23 cellular contexts compared by ENCODE assay signal in genomic region chr1:227929746-227930472, GRCh38. TPM values are rescaled to one million over a fixed set of nuclear protein-coding genes. Genes with fewer than 3 reads are reported as not detected.
A peak's percentile ranks its signal among the peaks of the same experiment; 100 is the strongest.
DNase-seq lines count a peak whose midpoint lies in the region; ATAC-seq and FAIRE-seq lines count a peak whose summit lies in the region.
"Had no signal": no experiment of that assay in that cellular context is flagged by ENCODE, and none has a peak within 500 bp of the region (broad histone marks: within the 10 kb centered on the region; RNA-seq: fewer than 3 reads in every experiment).

No MANE protein-coding gene starts in this region.

- H2BK12ac ChIP-seq in neuronal stem cell (ENCODE audit: low read length), result no peak overlapping the region

- H3K4me1 Mint-ChIP-seq in stimulated activated memory B cell treated with anti-CD40 and anti-IgM and Interleukin-4, amounts not matched to agents 10 μg/mL and 1 μg/mL and 100 μg/mL, for 72 hours, result no peaks in the 10 kb centered on the region
- H3K4me1 Mint-ChIP-seq: GM23338 had no signal

- ATAC-seq in right cardiac atrium, result no peak
- ATAC-seq in stimulated activated memory B cell treated with anti-CD40 and anti-IgM and Interleukin-4, amounts not matched to agents 10 μg/mL and 1 μg/mL and 100 μg/mL, for 72 hours, result no peak
- ATAC-seq: CD8-positive, alpha-beta T cell; GM23338 had no signal

- peaks cover 8% of the 10 kb centered on the region for H3K9me3 ChIP-seq in BLaER1
- H3K9me3 ChIP-seq in right cardiac atrium (ENCODE audit: control insufficient read depth, low read length), result no peaks in the 10 kb centered on the region
- H3K9me3 ChIP-seq in neuronal stem cell (replicated peaks in 1 of 2; ENCODE audit: control insufficient read depth in 2 of 2, insufficient read depth in 1 of 2, low read depth in 1 of 2, low read length in 2 of 2), result no peaks in the 10 kb centered on the region
- H3K9me3 ChIP-seq: HAP-1 had no signal

- peak overlapping the region; percentile 21 for H3K23ac ChIP-seq in neuronal stem cell (ENCODE audit: low read depth, low read length, poor library complexity)

- FAIRE-seq in HTR-8/SVneo (lab: Jason Lieb, UNC) (peak; percentile 57), urothelium cell line (lab: Jason Lieb, UNC) (no peak)
- FAIRE-seq: GM12892 had no signal

- H3K4me2 ChIP-seq in BLaER1, result peak overlapping the region; percentile 24; the same call in 1 of the 2 replicates
- H3K4me2 ChIP-seq in neuronal stem cell (ENCODE audit: insufficient read depth, low read length, poor library complexity, severe bottlenecking), result no peak overlapping the region
- H3K4me2 ChIP-seq: GM23338, KMS-11 had no signal

- no peaks in the 10 kb centered on the region for H4K20me1 ChIP-seq in BLaER1

- H3K36me3 ChIP-seq in BLaER1 (no peaks in the 10 kb centered on the region), neuronal stem cell (replicated peaks in 1 of 2; ENCODE audit: control insufficient read depth in 2 of 2, insufficient read depth in 2 of 2, low read length in 2 of 2) (no peaks in the 10 kb centered on the region)
- H3K36me3 ChIP-seq: HAP-1 had no signal

- H4K8ac ChIP-seq in neuronal stem cell (ENCODE audit: low read depth, low read length), result no peak overlapping the region

- H3K9ac ChIP-seq in BLaER1 (no peak overlapping the region), neuronal stem cell (ENCODE audit: low read depth, low read length, poor library complexity) (peak overlapping the region; percentile 50)
- H3K9ac ChIP-seq: KMS-11 had no signal

- no peak overlapping the region for H3K27ac Mint-ChIP-seq in stimulated activated memory B cell treated with anti-CD40 and anti-IgM and Interleukin-4, amounts not matched to agents 10 μg/mL and 1 μg/mL and 100 μg/mL, for 72 hours
- H3K27ac Mint-ChIP-seq: CD8-positive, alpha-beta T cell; GM23338 had no signal

- no peak overlapping the region for H4K91ac ChIP-seq in neuronal stem cell (ENCODE audit: low read depth, low read length, poor library complexity)

- H3K27me3 ChIP-seq in BLaER1, result no peaks in the 10 kb centered on the region
- H3K27me3 ChIP-seq in right cardiac atrium (ENCODE audit: control insufficient read depth, insufficient read depth), result no peaks in the 10 kb centered on the region
- peaks cover 0 to 2% (median 0%) of the 10 kb centered on the region in 3 experiments for H3K27me3 ChIP-seq in neuronal stem cell (ENCODE audit: control insufficient read depth in 3 of 3, insufficient read depth in 3 of 3, low read depth in 1 of 3, low read length in 3 of 3)

- H3K14ac ChIP-seq in neuronal stem cell (ENCODE audit: low read length), result peak overlapping the region; percentile 31

- no peak overlapping the region for H3K27ac ChIP-seq in BLaER1
- H3K27ac ChIP-seq in right cardiac atrium (ENCODE audit: low read length), result no peak overlapping the region
- no peak overlapping the region for H3K27ac ChIP-seq in neuronal stem cell (replicated peaks; ENCODE audit: low read length)
- H3K27ac ChIP-seq: HL-60, KMS-11, SK-N-MC had no signal

- H3K4me1 ChIP-seq in BLaER1 (peaks cover 22% of the 10 kb centered on the region), right cardiac atrium (ENCODE audit: control insufficient read depth, insufficient read depth, low read length) (no peaks in the 10 kb centered on the region), neuronal stem cell (ENCODE audit: control insufficient read depth in 2 of 2, insufficient read depth in 1 of 2, low read depth in 1 of 2, low read length in 2 of 2) (peaks cover 0 to 5% of the 10 kb centered on the region in 2 donors)
- H3K4me1 ChIP-seq: HAP-1 had no signal

- WGBS in right cardiac atrium, result 93% methylated on average over 17 of the region's 17 CpGs
- no CpG with 5 or more reads among the region's 17 CpGs for WGBS in neuronal stem cell (ENCODE audit: extremely low coverage in 2 of 2, insufficient read length in 2 of 2, insufficient replicate concordance in 1 of 2), 2 donors

- no peaks in the 10 kb centered on the region for H3K79me1 ChIP-seq in neuronal stem cell (ENCODE audit: low read depth, low read length)

- no peak overlapping the region for H2AK5ac ChIP-seq in neuronal stem cell (ENCODE audit: low read depth, low read length)

- H3K4me3 ChIP-seq in BLaER1 (no peak overlapping the region), right cardiac atrium (ENCODE audit: low read length) (no peak overlapping the region), neuronal stem cell (ENCODE audit: low read length in 2 of 2) (peak overlapping the region in 1 of 2 donors; percentile 2)
- H3K4me3 ChIP-seq: GM23338, HAP-1, SK-N-MC had no signal

- no peak overlapping the region for H2BK120ac ChIP-seq in neuronal stem cell (ENCODE audit: low read depth, low read length)

- intact Hi-C loops in right cardiac atrium (cut with DNase I), result no loop called here

- H3K4me3 Mint-ChIP-seq in stimulated activated memory B cell treated with anti-CD40 and anti-IgM and Interleukin-4, amounts not matched to agents 10 μg/mL and 1 μg/mL and 100 μg/mL, for 72 hours, result no peak overlapping the region
- H3K4me3 Mint-ChIP-seq: CD8-positive, alpha-beta T cell; GM23338 had no signal

- H2BK5ac ChIP-seq in neuronal stem cell (ENCODE audit: low read length), result peak overlapping the region; percentile 21

- peak overlapping the region; percentile 74 for H3K18ac ChIP-seq in neuronal stem cell (ENCODE audit: low read length)

- H3K9me3 Mint-ChIP-seq in stimulated activated memory B cell treated with anti-CD40 and anti-IgM and Interleukin-4, amounts not matched to agents 10 μg/mL and 1 μg/mL and 100 μg/mL, for 72 hours, result no peaks in the 10 kb centered on the region
- H3K9me3 Mint-ChIP-seq: CD8-positive, alpha-beta T cell; GM23338 had no signal

- peak overlapping the region; percentile 86 for H3K4ac ChIP-seq in neuronal stem cell (ENCODE audit: low read length)

- no peak overlapping the region for H2BK15ac ChIP-seq in neuronal stem cell (ENCODE audit: low read length)

- H3K27me3 Mint-ChIP-seq in stimulated activated memory B cell treated with anti-CD40 and anti-IgM and Interleukin-4, amounts not matched to agents 10 μg/mL and 1 μg/mL and 100 μg/mL, for 72 hours, result peaks cover 14% of the 10 kb centered on the region

- no peak overlapping the region for H2AFZ ChIP-seq in neuronal stem cell (ENCODE audit: low read length)
- H2AFZ ChIP-seq: GM23338 had no signal

- no peaks in the 10 kb centered on the region for H3K36me3 Mint-ChIP-seq in stimulated activated memory B cell treated with anti-CD40 and anti-IgM and Interleukin-4, amounts not matched to agents 10 μg/mL and 1 μg/mL and 100 μg/mL, for 72 hours
- H3K36me3 Mint-ChIP-seq: CD8-positive, alpha-beta T cell had no signal

- DNase-seq in HTR-8/SVneo (ENCODE audit: insufficient read length, low spot score), result no peak
- DNase-seq in right cardiac atrium, result peak; percentile 4 to 25 (median 10)
- DNase-seq in neuronal stem cell (ENCODE audit: low spot score), result no peak
- no peak for DNase-seq in urothelium cell line (ENCODE audit: low spot score)
- no peak for DNase-seq in activated CD4-positive, alpha-beta T cell treated with anti-CD3 and anti-CD28 coated beads for 48 hours
- DNase-seq: C1 segment of cervical spinal cord; CD8-positive, alpha-beta T cell; DMS153; MV-4-11; NCI-H1105 treated with DMSO at 0.1 percent for 48 hours; NCI-H2081; NCI-H2171; NCI-H526 treated with DMSO at 0.1 percent for 48 hours; SHP77 treated with DMSO at 0.1 percent for 48 hours had no signal

RNA-seq across cellular contexts. Expression of gene WNT9A, which starts 17.8 kb away (rescaled TPM):
- total RNA-seq in right cardiac atrium, result 1 to 10 TPM in 2 of 4 donors, under 1 TPM in 2; 0.60 to 1.8 (median 1.2) TPM
- 0.63 TPM for polyA plus RNA-seq in right cardiac atrium
- 0.61 TPM for polyA plus RNA-seq in neuronal stem cell (2013, experiment 1 of 2)
- polyA plus RNA-seq in neuronal stem cell (2013, experiment 2 of 2), result 0.69 TPM
- total RNA-seq: CD8-positive, alpha-beta T cell; HT-29 had no signal

Comparison
In these comparisons a context has a peak if more than half of its experiments do, and no peak if none do; other contexts are left out.
1. DNase-seq: peak in right cardiac atrium (3 of 3); none in HTR-8/SVneo (single experiment), neuronal stem cell (single experiment), urothelium cell line (single experiment) and activated CD4-positive, alpha-beta T cell treated with anti-CD3 and anti-CD28 coated beads for 48 hours (single experiment).